ENCODE assay signal across 16 cellular contexts in the genomic region with DNA sequence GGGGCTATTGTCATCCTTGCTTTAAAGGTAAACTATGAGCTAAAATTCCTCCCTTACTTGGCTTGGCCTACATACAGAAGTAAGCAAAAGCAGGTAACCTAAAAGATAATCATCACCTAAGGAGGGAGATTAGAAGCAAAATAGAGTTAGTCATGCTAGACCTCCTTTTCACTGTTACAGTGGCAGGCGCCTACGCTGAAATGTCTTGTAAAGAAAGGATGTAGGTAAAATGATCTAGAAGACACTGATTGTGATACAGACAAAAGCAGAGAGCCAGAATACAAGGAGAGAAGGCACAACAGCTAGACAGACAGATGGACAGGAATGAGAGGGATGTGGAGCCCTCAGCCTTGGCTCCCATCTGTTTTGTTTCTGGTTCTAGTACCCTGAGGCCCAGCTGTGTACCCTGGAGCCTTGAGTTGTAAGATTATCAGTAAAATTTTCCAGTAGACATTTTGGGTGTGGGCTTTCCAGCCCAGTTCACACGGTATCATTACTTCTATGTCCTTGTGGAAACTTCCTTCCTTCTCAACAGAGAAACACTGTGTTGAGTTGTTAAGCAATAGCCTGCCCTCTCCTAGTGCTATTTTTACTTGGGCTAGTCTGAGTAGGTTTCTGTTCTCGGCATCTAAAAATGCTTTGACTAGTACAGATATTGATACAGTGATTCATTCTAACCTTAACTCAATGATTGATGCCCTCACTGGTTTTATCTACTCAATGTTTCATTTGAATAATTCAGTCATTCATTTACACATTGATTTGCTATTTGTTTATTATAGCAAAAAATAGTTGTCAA. TPM values are rescaled to one million over a fixed set of nuclear protein-coding genes. Genes with fewer than 3 reads are reported as not detected.
DNase-seq lines count a peak whose midpoint lies in the region; ATAC-seq and TF ChIP-seq lines count a peak whose summit lies in the region.
"Had no signal": no experiment of that assay in that cellular context is flagged by ENCODE, and none has a peak within 500 bp of the region (broad histone marks: within the 10 kb centered on the region; RNA-seq: fewer than 3 reads in every experiment).

No MANE protein-coding gene starts in this region.

- H3K4me1 Mint-ChIP-seq in chondrocyte (ENCODE audit: low read depth), result no peaks in the 10 kb centered on the region
- H3K4me1 Mint-ChIP-seq: activated CD4-positive, alpha-beta memory T cell treated with anti-CD3 and anti-CD28 coated beads, Interleukin-2, amount 10 ng/mL, durations not matched to agents 7 days and 5 days; neural crest cell had no signal

- DNase-seq in islet precursor cell (peak; percentile 22), foreskin keratinocyte (no peak), chondrocyte (ENCODE audit: low spot score) (no peak), cerebellar nuclear complex (lab: John Stamatoyannopoulos, UW) (no peak), ecto neural progenitor cell (ENCODE audit: low spot score) (no peak)
- DNase-seq: activated CD4-positive, alpha-beta memory T cell treated with anti-CD3 and anti-CD28 coated beads, Interleukin-2, amount 10 ng/mL, durations not matched to agents 7 days and 5 days; anterior cingulate cortex; HFFc6; NCI-H2081 had no signal

- no peak overlapping the region for H3K4me3 Mint-ChIP-seq in chondrocyte (ENCODE audit: unreplicated experiment)
- H3K4me3 Mint-ChIP-seq: activated CD4-positive, alpha-beta memory T cell treated with anti-CD3 and anti-CD28 coated beads, Interleukin-2, amount 10 ng/mL, durations not matched to agents 7 days and 5 days; HFFc6; neural crest cell had no signal

- peaks cover 12% of the 10 kb centered on the region for H3K27me3 Mint-ChIP-seq in chondrocyte (ENCODE audit: low read depth)
- H3K27me3 Mint-ChIP-seq: activated CD4-positive, alpha-beta memory T cell treated with anti-CD3 and anti-CD28 coated beads, Interleukin-2, amount 10 ng/mL, durations not matched to agents 7 days and 5 days had no signal

- ATAC-seq in GM19025 (IDR thresholded peaks at IDR 0.05; ENCODE audit: low read depth, unreplicated experiment) (peak; percentile 69), GM21786 (IDR thresholded peaks at IDR 0.05; ENCODE audit: unreplicated experiment) (peak; percentile 86), HG03280 (IDR thresholded peaks at IDR 0.05; ENCODE audit: unreplicated experiment) (peak; percentile 86), foreskin keratinocyte (no peak)

- no peaks in the 10 kb centered on the region for H3K36me3 Mint-ChIP-seq in chondrocyte (ENCODE audit: low read depth)

- no peaks in the 10 kb centered on the region for H3K27me3 ChIP-seq in foreskin keratinocyte

- no peak overlapping the region for H3K27ac ChIP-seq in foreskin keratinocyte

- H3K9me3 Mint-ChIP-seq in chondrocyte (ENCODE audit: low read depth), result peaks cover 9% of the 10 kb centered on the region
- H3K9me3 Mint-ChIP-seq: neural crest cell had no signal

- H3K27ac Mint-ChIP-seq in chondrocyte (ENCODE audit: unreplicated experiment), result no peak overlapping the region
- H3K27ac Mint-ChIP-seq: activated CD4-positive, alpha-beta memory T cell treated with anti-CD3 and anti-CD28 coated beads, Interleukin-2, amount 10 ng/mL, durations not matched to agents 7 days and 5 days; HFFc6 had no signal

- H3K4me1 ChIP-seq in foreskin keratinocyte, result no peaks in the 10 kb centered on the region

- TF ChIP-seq CTCF in foreskin keratinocyte (conservative IDR thresholded peaks at IDR 0.05), result no peak
- no peak for TF ChIP-seq CTCF in chondrocyte (IDR thresholded peaks at IDR 0.05)

RNA-seq across cellular contexts. Expression of a gene that starts 7.7 kb away (rescaled TPM):
- total RNA-seq in foreskin keratinocyte, result not detected in 2 replicates
- polyA plus RNA-seq in foreskin keratinocyte, result not detected in 2 replicates
- total RNA-seq in chondrocyte, result not detected in 3 replicates
- total RNA-seq: activated CD4-positive, alpha-beta memory T cell treated with anti-CD3 and anti-CD28 coated beads, Interleukin-2, amount 10 ng/mL, durations not matched to agents 7 days and 5 days; endothelial cell of umbilical vein; HFFc6; neural crest cell; SK-MEL-5 had no signal
- polyA plus RNA-seq: endothelial cell of umbilical vein, thymus had no signal
